Comparison of ENCODE assay signal across 8 cellular contexts in genomic region chr12:119229837-119230236, GRCh38. TPM values are rescaled to one million over a fixed set of nuclear protein-coding genes. Genes with fewer than 3 reads are reported as not detected.
DNase-seq lines count a peak whose midpoint lies in the region; ATAC-seq and TF ChIP-seq lines count a peak whose summit lies in the region.

No MANE protein-coding gene starts in this region.

- no peaks in the 10 kb centered on the region for H3K9me3 ChIP-seq in GM23248 (ENCODE audit: low read depth)
- no peaks in the 10 kb centered on the region for H3K9me3 ChIP-seq in neuron (ENCODE audit: low read length)

- H3K27me3 ChIP-seq in GM23248 (replicated peaks; ENCODE audit: insufficient read depth): no peaks in the 10 kb centered on the region
- no peaks in the 10 kb centered on the region for H3K27me3 ChIP-seq in neuron (ENCODE audit: insufficient read depth, low read length)

- H2AFZ ChIP-seq in GM23248 (peak overlapping the region; percentile 30; the same call in 1 of the 2 replicates), neuron (ENCODE audit: low read depth, low read length) (peak overlapping the region; percentile 46)

- TF ChIP-seq CTCF in epithelial cell of esophagus (IDR thresholded peaks at IDR 0.05; ENCODE audit: insufficient read depth, low read depth, low read length, missing control alignments): no peak

- no peak overlapping the region for H3K4me3 ChIP-seq in GM23248
- H3K4me3 ChIP-seq in epithelial cell of esophagus (ENCODE audit: low read length): no peak overlapping the region
- H3K4me3 ChIP-seq in neuron (ENCODE audit: low read length): peak overlapping the region; percentile 29

- H3K9me2 ChIP-seq in GM23248 (ENCODE audit: insufficient read depth): no peaks in the 10 kb centered on the region

- H3K4me1 ChIP-seq in GM23248 (ENCODE audit: insufficient read depth): no peaks in the 10 kb centered on the region
- H3K4me1 ChIP-seq in neuron (ENCODE audit: insufficient read depth, low read length): no peaks in the 10 kb centered on the region

- H3F3A ChIP-seq in GM23248 (ENCODE audit: insufficient read depth): no peaks in the 10 kb centered on the region

- no peaks in the 10 kb centered on the region for H3K79me2 ChIP-seq in GM23248 (ENCODE audit: insufficient read depth)

- WGBS in GM23248 (ENCODE audit: low coverage in 1 of 2, low lambda C conversion rate in 2 of 2, missing lambda C conversion rate in 2 of 2), 2 experiments: 9 to 13% methylated on average over 9 of the region's 9 CpGs

- H3K27ac ChIP-seq in GM23248: no peak overlapping the region

- no peaks in the 10 kb centered on the region for H4K20me1 ChIP-seq in GM23248 (ENCODE audit: insufficient read depth)

- no peak for ATAC-seq in HG03097 (IDR thresholded peaks at IDR 0.05; ENCODE audit: low FRiP score, unreplicated experiment)
- no peak for ATAC-seq in GM18873 (IDR thresholded peaks at IDR 0.05; ENCODE audit: low FRiP score, unreplicated experiment)

- no peaks in the 10 kb centered on the region for H3K36me3 ChIP-seq in GM23248 (ENCODE audit: low read depth)
- no peaks in the 10 kb centered on the region for H3K36me3 ChIP-seq in neuron (ENCODE audit: insufficient read depth, low read length)

- DNase-seq in GM23248 (peak; percentile 60), NCI-H526 treated with DMSO at 0.1 percent for 48 hours (lab: John Stamatoyannopoulos, UW) (peak; percentile 17), epithelial cell of esophagus (ENCODE audit: low read depth) (peak; percentile 7), DMS79 treated with DMSO at 0.1 percent for 48 hours (lab: John Stamatoyannopoulos, UW) (no peak), NCI-H2107 treated with DMSO at 0.1 percent for 48 hours (lab: John Stamatoyannopoulos, UW; ENCODE audit: unreplicated experiment) (no peak)

- H3K9ac ChIP-seq in GM23248: no peak overlapping the region

- in situ Hi-C loops in GM23248 (cut with MboI): no loop called here

- H3K4me2 ChIP-seq in GM23248 (ENCODE audit: unreplicated experiment): no peak overlapping the region

RNA-seq across cellular contexts. Expression of gene HSPB8, which starts 51.1 kb away (rescaled TPM):
- 11.1 and 17.8 TPM in 2 replicates for total RNA-seq in GM23248 (2014; rRNA removed; shearing (Covaris generic))
- 15.3 and 16.4 TPM in 2 replicates for polyA plus RNA-seq in GM23248 (2016; fragmentation: Nextera tagmentation; extraction: Ambion mirVana)

Comparison
In these comparisons a context has a peak if more than half of its experiments do, and no peak if none do; other contexts are left out.
1. DNase-seq: peak in GM23248 (single experiment), NCI-H526 treated with DMSO at 0.1 percent for 48 hours (single experiment) and epithelial cell of esophagus (single experiment); none in DMS79 treated with DMSO at 0.1 percent for 48 hours (single experiment) and NCI-H2107 treated with DMSO at 0.1 percent for 48 hours (single experiment).